Comparison of ENCODE assay signal across 1 cellular context in genomic region chr20:59178983-59179595, GRCh38.
TF ChIP-seq lines count a peak whose summit lies in the region.

No MANE protein-coding gene starts in this region.

TF ChIP-seq in GM23338, 12 proteins besides CTCF, POLR2A, EP300 and RAD21:
- no peak for TF ChIP-seq ZNF462 (CRISPR knock-in tag; IDR thresholded peaks at IDR 0.05)
- no peak for TF ChIP-seq ZNF114 (CRISPR knock-in tag; IDR thresholded peaks at IDR 0.05)
- no peak for TF ChIP-seq REST (IDR thresholded peaks at IDR 0.05; ENCODE audit: unreplicated experiment)
- no peak for TF ChIP-seq ETS1 (IDR thresholded peaks at IDR 0.05)
- TF ChIP-seq STAT1 (IDR thresholded peaks at IDR 0.05; ENCODE audit: unreplicated experiment), result no peak
- no peak for TF ChIP-seq CREB1 (CRISPR knock-in tag; IDR thresholded peaks at IDR 0.05; ENCODE audit: low read depth)
- no peak for TF ChIP-seq NANOG (IDR thresholded peaks at IDR 0.05; ENCODE audit: borderline replicate concordance)
- no peak for TF ChIP-seq EZH2phosphoT487 (IDR thresholded peaks at IDR 0.05; ENCODE audit: unreplicated experiment)
- TF ChIP-seq EZH2 (IDR thresholded peaks at IDR 0.05; ENCODE audit: low read depth, unreplicated experiment), result no peak
- no peak for TF ChIP-seq ZNF331 (CRISPR knock-in tag; IDR thresholded peaks at IDR 0.05; ENCODE audit: low read depth)
- no peak for TF ChIP-seq JUNB (IDR thresholded peaks at IDR 0.05; ENCODE audit: unreplicated experiment)
- TF ChIP-seq POLR2AphosphoS5 (IDR thresholded peaks at IDR 0.05; ENCODE audit: low read depth), result no peak
